ENCODE assay signal across 9 cellular contexts in genomic region chr18:9899550-9899930, GRCh38. TPM values are rescaled to one million over a fixed set of nuclear protein-coding genes. Genes with fewer than 3 reads are reported as not detected.
DNase-seq lines count a peak whose midpoint lies in the region; ATAC-seq, FAIRE-seq and TF ChIP-seq lines count a peak whose summit lies in the region.
"Not testable (repeated sequence)": the region's sequence is repeated elsewhere in the genome, so short reads cannot be mapped to it uniquely, and the experiment has no call there.
"Had no signal": no experiment of that assay in that cellular context is flagged by ENCODE, and none has a peak within 500 bp of the region (broad histone marks: within the 10 kb centered on the region; RNA-seq: fewer than 3 reads in every experiment).

No MANE protein-coding gene starts in this region.

- H3K79me2 ChIP-seq in GM23248 (ENCODE audit: insufficient read depth); PC-3 (ENCODE audit: low read length); K562 (ENCODE audit: control insufficient read depth, insufficient read depth, low read length); HepG2 (ENCODE audit: insufficient read depth, low read length); smooth muscle cell (ENCODE audit: low read depth): not testable (repeated sequence)

- not testable (repeated sequence) for H4K20me1 ChIP-seq in GM23248 (ENCODE audit: insufficient read depth); PC-3 (ENCODE audit: low read length); K562 (replicated peaks; ENCODE audit: control insufficient read depth, insufficient read depth, low read length); HepG2 (ENCODE audit: insufficient read depth, low read length); smooth muscle cell (ENCODE audit: low read depth)

- intact Hi-C loops in PC-3 (cut with micrococcal nuclease); K562 (cut with micrococcal nuclease); HepG2 (cut with micrococcal nuclease; ENCODE audit: unreplicated experiment): not testable (repeated sequence)

- H2AFZ ChIP-seq in GM23248 (0 out of 2 replicates have a peak overlapping the region, but pooled peaks have one; percentile 11), K562 (ENCODE audit: low read depth, low read length) (peak overlapping the region; percentile 88; the same call in 1 of the 2 replicates)
- not testable (repeated sequence) for H2AFZ ChIP-seq in PC-3 (ENCODE audit: low read length); HepG2 (ENCODE audit: low read length); smooth muscle cell (ENCODE audit: low read depth)

- not testable (repeated sequence) for TF ChIP-seq RAD21 in K562 (CRISPR knock-in tag; conservative IDR thresholded peaks at IDR 0.05 in 1 of 2, IDR thresholded peaks at IDR 0.05 in 1 of 2); HepG2 (CRISPR knock-in tag; IDR thresholded peaks at IDR 0.05)

- 88 to 95% methylated on average over 1 of the region's 1 CpG for WGBS in GM23248 (ENCODE audit: low coverage in 1 of 2, low lambda C conversion rate in 2 of 2, missing lambda C conversion rate in 2 of 2), 2 experiments
- 31% methylated on average over 1 of the region's 1 CpG for WGBS in K562 (ENCODE audit: insufficient coverage, low coverage, missing lambda C conversion rate)
- 83% methylated on average over 1 of the region's 1 CpG for whole genome bisulfite sequencing in HepG2 (ENCODE audit: low lambda C conversion rate)
- 95% methylated on average over 1 of the region's 1 CpG for WGBS in smooth muscle cell (ENCODE audit: low lambda C conversion rate)

- in situ Hi-C loops in GM23248 (cut with MboI); K562 (cut with MboI); HepG2 (cut with HindIII; ENCODE audit: extremely low pct_ligation_motif_present, low pct_unique_long_range_greater_than_20kb): not testable (repeated sequence)

- peaks cover 12% of the 10 kb centered on the region; the same call in 1 of the 2 replicates for H3F3A ChIP-seq in GM23248 (ENCODE audit: insufficient read depth)
- H3F3A ChIP-seq in PC-3 (ENCODE audit: low read length, unreplicated experiment); smooth muscle cell (ENCODE audit: low read depth): not testable (repeated sequence)

- not testable (repeated sequence) for ATAC-seq in PC-3, WTC11, K562, HepG2

- TF ChIP-seq EP300 in K562 (IDR thresholded peaks at IDR 0.05; ENCODE audit: low read length); HepG2 (IDR thresholded peaks at IDR 0.05; ENCODE audit: low read depth in 2 of 2, low read length in 2 of 2); HepG2 (CRISPR knock-in tag; IDR thresholded peaks at IDR 0.05; ENCODE audit: borderline replicate concordance): not testable (repeated sequence)

- H3K36me3 Mint-ChIP-seq in WTC11: not testable (repeated sequence)

- not testable (repeated sequence) for DNase-seq in GM23248; PC-3; WTC11 (ENCODE audit: low spot score); K562 (ENCODE audit: extremely low read depth in 1 of 4, low spot score in 3 of 4); HepG2 (ENCODE audit: low spot score); smooth muscle cell (lab: John Stamatoyannopoulos, UW; ENCODE audit: unreplicated experiment)

- peak overlapping the region; percentile 23 for H3K4me2 ChIP-seq in GM23248 (ENCODE audit: unreplicated experiment)
- H3K4me2 ChIP-seq in PC-3 (ENCODE audit: low read length): peak overlapping the region; percentile 8; the same call in 1 of the 2 replicates
- peak overlapping the region; percentile 78 for H3K4me2 ChIP-seq in K562 (ENCODE audit: insufficient read depth, low read length)
- not testable (repeated sequence) for H3K4me2 ChIP-seq in HepG2 (ENCODE audit: low read depth, low read length); smooth muscle cell

- not testable (repeated sequence) for H3K27me3 ChIP-seq in GM23248 (replicated peaks; ENCODE audit: insufficient read depth); PC-3 (ENCODE audit: low read length); K562 (ENCODE audit: control insufficient read depth in 2 of 2, insufficient read depth in 2 of 2, low read length in 2 of 2); HepG2 (ENCODE audit: control insufficient read depth in 1 of 2, insufficient read depth in 2 of 2, low read length in 2 of 2); smooth muscle cell (ENCODE audit: low read depth)

- not testable (repeated sequence) for H3K36me3 ChIP-seq in GM23248 (ENCODE audit: low read depth); PC-3 (ENCODE audit: low read depth, low read length); K562 (ENCODE audit: control insufficient read depth, insufficient read depth, low read length); HepG2 (replicated peaks in 1 of 2; ENCODE audit: control insufficient read depth in 1 of 2, insufficient read depth in 2 of 2, low read length in 2 of 2); smooth muscle cell (ENCODE audit: low read depth)

- H3K9ac ChIP-seq in GM23248; PC-3 (ENCODE audit: low read length); HepG2 (ENCODE audit: insufficient read depth, low read depth, low read length); smooth muscle cell (ENCODE audit: low read depth): not testable (repeated sequence)
- peak overlapping the region; percentile 57 to 84; a peak in 3 of 4 replicates for H3K9ac ChIP-seq in K562 (ENCODE audit: insufficient read depth in 1 of 2, low read depth in 2 of 2, low read length in 2 of 2)

- BruUV-seq in PC-3 (replicated peaks; lab: Mats Ljungman, UMichigan); HepG2 (replicated peaks; lab: Mats Ljungman, UMichigan): not testable (repeated sequence)
- BruUV-seq in K562 (replicated peaks; lab: Mats Ljungman, UMichigan): TSS peak; percentile 88

- H3K27ac ChIP-seq in C4-2B: peak overlapping the region; percentile 55
- H3K27ac ChIP-seq in GM23248; PC-3 (ENCODE audit: low read length); HepG2 (ENCODE audit: extremely low read length, insufficient read depth, low read length): not testable (repeated sequence)
- peak overlapping the region; percentile 96 for H3K27ac ChIP-seq in K562 (ENCODE audit: extremely low read depth, low read depth, low read length)
- H3K27ac ChIP-seq in smooth muscle cell (ENCODE audit: low read depth): peak overlapping the region; percentile 13

- not testable (repeated sequence) for H3K9me3 Mint-ChIP-seq in WTC11

- H3K4me1 ChIP-seq in GM23248 (ENCODE audit: insufficient read depth) (peaks cover 13% of the 10 kb centered on the region), PC-3 (ENCODE audit: insufficient read depth, low read length) (peaks cover 12% of the 10 kb centered on the region), K562 (replicated peaks in 1 of 2; ENCODE audit: control insufficient read depth in 2 of 2, insufficient read depth in 2 of 2, low read length in 2 of 2) (peaks cover 26 to 61% of the 10 kb centered on the region in 2 experiments), HepG2 (ENCODE audit: insufficient read depth, low read length) (peaks cover 25% of the 10 kb centered on the region)
- not testable (repeated sequence) for H3K4me1 ChIP-seq in smooth muscle cell (ENCODE audit: low read depth)

- POLR2A ChIA-PET in PC-3 (lab: Charles Lee; ENCODE audit: unreplicated experiment): interaction anchor here (0.5 kb wide), 1 partner anchor 51 kb away, joined by 3 read pairs; no protein-coding TSS in a partner anchor
- POLR2A ChIA-PET in WTC11 (lab: Charles Lee): interaction anchor here (0.8 kb wide), 1 partner anchor 30 kb away, joined by 3 read pairs; no protein-coding TSS in a partner anchor
- POLR2A ChIA-PET in K562 (lab: Yijun Ruan, JAX): interaction anchor here (0.7 to 3.5 kb wide), 11 partner anchors 9 to 201 kb away, joined by 3 to 27 read pairs (median 6); partner anchors contain the start of genes TXNDC2 and VAPA
- POLR2A ChIA-PET in HepG2 (lab: Yijun Ruan, JAX): interaction anchor here (0.9 to 1.3 kb wide), 3 partner anchors 14 to 30 kb away, joined by 3 to 19 read pairs (median 8); partner anchors contain the start of gene VAPA

- not testable (repeated sequence) for H3K4me3 ChIP-seq in GM23248; PC-3 (ENCODE audit: low read length); K562; HepG2 (replicated peaks in 1 of 3; ENCODE audit: insufficient read depth in 1 of 3, low read depth in 2 of 3, low read length in 3 of 3); smooth muscle cell

- H3K9me2 ChIP-seq in GM23248 (ENCODE audit: insufficient read depth); PC-3 (replicated peaks; ENCODE audit: low read length): not testable (repeated sequence)

- not testable (repeated sequence) for H3K9me3 ChIP-seq in GM23248 (ENCODE audit: low read depth); PC-3 (ENCODE audit: low read length); K562 (replicated peaks; ENCODE audit: control insufficient read depth, insufficient read depth, low read depth, low read length); HepG2 (ENCODE audit: low read length); smooth muscle cell (replicated peaks; ENCODE audit: low read depth)

- H3K27me3 Mint-ChIP-seq in WTC11 (ENCODE audit: low read depth): not testable (repeated sequence)

- not testable (repeated sequence) for H3K27ac Mint-ChIP-seq in WTC11

- not testable (repeated sequence) for H3K4me3 Mint-ChIP-seq in WTC11

- not testable (repeated sequence) for FAIRE-seq in K562 (lab: Jason Lieb, UNC); HepG2 (lab: Jason Lieb, UNC)

- TF ChIP-seq CTCF in C4-2B (conservative IDR thresholded peaks at IDR 0.05); PC-3 (conservative IDR thresholded peaks at IDR 0.05; ENCODE audit: low read depth, low read length); WTC11 (IDR thresholded peaks at IDR 0.05); K562 (IDR thresholded peaks at IDR 0.05 in 2 of 3, conservative IDR thresholded peaks at IDR 0.05 in 1 of 3; ENCODE audit: insufficient read depth in 2 of 3, low read depth in 1 of 3, low read length in 3 of 3); HepG2 (CRISPR knock-in tag; IDR thresholded peaks at IDR 0.05); smooth muscle cell (IDR thresholded peaks at IDR 0.05; ENCODE audit: borderline replicate concordance, insufficient read depth, poor library complexity, severe bottlenecking): not testable (repeated sequence)

- not testable (repeated sequence) for H3K9me1 ChIP-seq in K562 (ENCODE audit: control insufficient read depth, insufficient read depth, low read length)

- TF ChIP-seq POLR2A in K562 (conservative IDR thresholded peaks at IDR 0.05); HepG2 (IDR thresholded peaks at IDR 0.05; ENCODE audit: insufficient read depth in 1 of 2, low read depth in 2 of 2, low read length in 2 of 2): not testable (repeated sequence)

- CTCF ChIA-PET in PC-3 (lab: Charles Lee); WTC11 (lab: Charles Lee); K562 (lab: Yijun Ruan, JAX; ENCODE audit: low intra/inter-chr PET ratio); HepG2 (lab: Yijun Ruan, JAX; ENCODE audit: low intra/inter-chr PET ratio, low total read pairs): not testable (repeated sequence)

- peaks cover 20% of the 10 kb centered on the region for H3K4me1 Mint-ChIP-seq in WTC11

RNA-seq across cellular contexts. Expression of gene TXNDC2, which starts 13.8 kb away (rescaled TPM):
- total RNA-seq in GM23248 (2014; rRNA removed; shearing (Covaris generic)): not detected in 2 replicates
- polyA plus RNA-seq in GM23248 (2016; fragmentation: Nextera tagmentation; extraction: Ambion mirVana) (not detected in 2 replicates), K562 (2011; rRNA removed) (0.79 and 2.3 TPM in 2 replicates), K562 (2014; fragmentation: Illumina TruSeq; extraction: Trizol) (4.8 and 4.9 TPM in 2 replicates), K562 (2014; fragmentation: Nextera tagmentation; extraction: Ambion mirVana) (1 to 10 TPM; 1.2 to 2.3 TPM), K562 (2014; rRNA removed) (1.4 and 2.5 TPM in 2 replicates), HepG2 (2011; rRNA removed) (not detected in 2 replicates), smooth muscle cell (1.1 TPM in 1 of 2 replicates, not detected in the other)
- total RNA-seq in PC-3 (2014; rRNA removed) (0.87 TPM in 1 of 2 replicates, not detected in the other), WTC11 (2021) (0.09 to 0.26 TPM (median 0.14 TPM) in 3 replicates), K562 (2014; rRNA removed) (1.3 TPM in 2 replicates), K562 (2014; rRNA removed; fragmentation: Illumina TruSeq; extraction: Trizol) (1.6 and 1.7 TPM in 2 replicates), K562 (2015; rRNA removed; fragmentation: Illumina TruSeq; extraction: Trizol) (2.3 and 2.5 TPM in 2 replicates), K562 (2021) (2.0 and 3.8 TPM in 2 replicates), HepG2 (2016; rRNA removed; fragmentation: Illumina TruSeq; extraction: Trizol) (not detected in 2 replicates), smooth muscle cell (0.58 and 0.94 TPM in 2 replicates)
- total RNA-seq in K562 (2011; cell fraction: chromatin; rRNA removed; ENCODE audit: low replicate concordance): 2.8 and 4.0 TPM in 2 replicates
- 1.7 and 2.8 TPM in 2 replicates for total RNA-seq in K562 (2011; cell fraction: nucleolus; rRNA removed)
- 2.3 and 2.6 TPM in 2 replicates for total RNA-seq in K562 (2011; cell fraction: nucleoplasm; rRNA removed)
- polyA plus RNA-seq in K562 (2011; cell fraction: cytosol; rRNA removed): 0.55 and 2.2 TPM in 2 replicates
- polyA plus RNA-seq in K562 (2011; cell fraction: nucleus; rRNA removed): 0.83 and 4.6 TPM in 2 replicates
- polyA plus RNA-seq in K562 (2012): 1.5 and 3.3 TPM in 2 replicates
- 2.8 and 5.4 TPM in 2 replicates for polyA minus RNA-seq in K562 (2011; rRNA and poly(A)+ RNA removed)
- polyA minus RNA-seq in K562 (2011; cell fraction: cytosol; rRNA and poly(A)+ RNA removed): 0.73 and 3.0 TPM in 2 replicates
- 1.8 and 4.7 TPM in 2 replicates for polyA minus RNA-seq in K562 (2011; cell fraction: nucleus; rRNA and poly(A)+ RNA removed)
- total RNA-seq in HepG2 (2016; cell fraction: cytosol; rRNA removed; fragmentation: Illumina TruSeq; extraction: Trizol; ENCODE audit: low read depth): not detected in 2 replicates
- not detected in 2 replicates for total RNA-seq in HepG2 (2016; cell fraction: insoluble cytoplasmic fraction; rRNA removed; fragmentation: Illumina TruSeq; extraction: Trizol)
- total RNA-seq in HepG2 (2016; cell fraction: membrane; rRNA removed; fragmentation: Illumina TruSeq; extraction: Trizol): not detected in 2 replicates
- not detected in 2 replicates for total RNA-seq in HepG2 (2016; cell fraction: nucleus; rRNA removed; fragmentation: Illumina TruSeq; extraction: Trizol)
- polyA plus RNA-seq in HepG2 (2011; cell fraction: cytosol; rRNA removed): not detected in 2 replicates
- polyA plus RNA-seq in HepG2 (2011; cell fraction: nucleus; rRNA removed): 0.09 TPM in 1 of 2 replicates, not detected in the other
- 0.08 TPM in 1 of 2 replicates, not detected in the other for polyA plus RNA-seq in HepG2 (2012)
- polyA plus RNA-seq in HepG2 (2016; cell fraction: cytosol; fragmentation: Illumina TruSeq; extraction: Trizol; ENCODE audit: low read depth): 0.06 TPM in 1 of 2 replicates, not detected in the other
- not detected in 2 replicates for polyA plus RNA-seq in HepG2 (2016; cell fraction: insoluble cytoplasmic fraction; fragmentation: Illumina TruSeq; extraction: Trizol; ENCODE audit: low read depth)
- polyA plus RNA-seq in HepG2 (2016; cell fraction: membrane; fragmentation: Illumina TruSeq; extraction: Trizol; ENCODE audit: low read depth): not detected in 2 replicates
- polyA plus RNA-seq in HepG2 (2016; cell fraction: nucleus; fragmentation: Illumina TruSeq; extraction: Trizol; ENCODE audit: insufficient read depth, low read depth): not detected in 2 replicates
- polyA minus RNA-seq in HepG2 (2011; rRNA and poly(A)+ RNA removed; ENCODE audit: low replicate concordance): 0.35 TPM in 1 of 2 replicates, not detected in the other
- not detected in 2 replicates for polyA minus RNA-seq in HepG2 (2011; cell fraction: cytosol; rRNA and poly(A)+ RNA removed)
- polyA minus RNA-seq in HepG2 (2011; cell fraction: nucleus; rRNA and poly(A)+ RNA removed): not detected in 2 replicates
- total RNA-seq: CD4-positive, CD25-positive, alpha-beta regulatory T cell; H7 had no signal
- polyA plus RNA-seq: CD4-positive, CD25-positive, alpha-beta regulatory T cell had no signal

RNA-seq across cellular contexts. Expression of gene VAPA, which starts 14.3 kb away (rescaled TPM):
- 204 and 277 TPM in 2 replicates for total RNA-seq in GM23248 (2014; rRNA removed; shearing (Covaris generic))
- 290 and 299 TPM in 2 replicates for polyA plus RNA-seq in GM23248 (2016; fragmentation: Nextera tagmentation; extraction: Ambion mirVana)
- total RNA-seq in PC-3 (2014; rRNA removed): 281 and 293 TPM in 2 replicates
- 137 to 142 TPM (median 137 TPM) in 3 replicates for total RNA-seq in WTC11 (2021)
- 131 and 315 TPM in 2 replicates for total RNA-seq in K562 (2011; cell fraction: chromatin; rRNA removed; ENCODE audit: low replicate concordance)
- total RNA-seq in K562 (2011; cell fraction: nucleolus; rRNA removed): 118 and 122 TPM in 2 replicates
- total RNA-seq in K562 (2011; cell fraction: nucleoplasm; rRNA removed): 147 and 249 TPM in 2 replicates
- total RNA-seq in K562 (2014; rRNA removed): 516 and 526 TPM in 2 replicates
- 624 and 729 TPM in 2 replicates for total RNA-seq in K562 (2014; rRNA removed; fragmentation: Illumina TruSeq; extraction: Trizol)
- total RNA-seq in K562 (2015; rRNA removed; fragmentation: Illumina TruSeq; extraction: Trizol): 726 and 732 TPM in 2 replicates
- 504 and 509 TPM in 2 replicates for total RNA-seq in K562 (2021)
- polyA plus RNA-seq in K562 (2011; rRNA removed): 544 and 809 TPM in 2 replicates
- polyA plus RNA-seq in K562 (2011; cell fraction: cytosol; rRNA removed): 202 and 314 TPM in 2 replicates
- 169 and 199 TPM in 2 replicates for polyA plus RNA-seq in K562 (2011; cell fraction: nucleus; rRNA removed)
- polyA plus RNA-seq in K562 (2012): 376 and 498 TPM in 2 replicates
- 790 and 902 TPM in 2 replicates for polyA plus RNA-seq in K562 (2014; fragmentation: Illumina TruSeq; extraction: Trizol)
- 100 to 1,000 TPM; 219 to 224 TPM for polyA plus RNA-seq in K562 (2014; fragmentation: Nextera tagmentation; extraction: Ambion mirVana)
- 455 and 489 TPM in 2 replicates for polyA plus RNA-seq in K562 (2014; rRNA removed)
- 866 and 913 TPM in 2 replicates for polyA minus RNA-seq in K562 (2011; rRNA and poly(A)+ RNA removed)
- polyA minus RNA-seq in K562 (2011; cell fraction: cytosol; rRNA and poly(A)+ RNA removed): 292 and 382 TPM in 2 replicates
- polyA minus RNA-seq in K562 (2011; cell fraction: nucleus; rRNA and poly(A)+ RNA removed): 176 and 203 TPM in 2 replicates
- 294 and 375 TPM in 2 replicates for total RNA-seq in HepG2 (2016; rRNA removed; fragmentation: Illumina TruSeq; extraction: Trizol)
- total RNA-seq in HepG2 (2016; cell fraction: cytosol; rRNA removed; fragmentation: Illumina TruSeq; extraction: Trizol; ENCODE audit: low read depth): 264 and 266 TPM in 2 replicates
- total RNA-seq in HepG2 (2016; cell fraction: insoluble cytoplasmic fraction; rRNA removed; fragmentation: Illumina TruSeq; extraction: Trizol): 297 and 387 TPM in 2 replicates
- 204 and 205 TPM in 2 replicates for total RNA-seq in HepG2 (2016; cell fraction: membrane; rRNA removed; fragmentation: Illumina TruSeq; extraction: Trizol)
- 154 and 169 TPM in 2 replicates for total RNA-seq in HepG2 (2016; cell fraction: nucleus; rRNA removed; fragmentation: Illumina TruSeq; extraction: Trizol)
- polyA plus RNA-seq in HepG2 (2011; rRNA removed): 135 and 167 TPM in 2 replicates
- polyA plus RNA-seq in HepG2 (2011; cell fraction: cytosol; rRNA removed): 88.4 and 143 TPM in 2 replicates
- 42.2 and 58.3 TPM in 2 replicates for polyA plus RNA-seq in HepG2 (2011; cell fraction: nucleus; rRNA removed)
- 139 and 149 TPM in 2 replicates for polyA plus RNA-seq in HepG2 (2012)
- polyA plus RNA-seq in HepG2 (2016; cell fraction: cytosol; fragmentation: Illumina TruSeq; extraction: Trizol; ENCODE audit: low read depth): 89.1 and 105 TPM in 2 replicates
- 426 and 427 TPM in 2 replicates for polyA plus RNA-seq in HepG2 (2016; cell fraction: insoluble cytoplasmic fraction; fragmentation: Illumina TruSeq; extraction: Trizol; ENCODE audit: low read depth)
- polyA plus RNA-seq in HepG2 (2016; cell fraction: membrane; fragmentation: Illumina TruSeq; extraction: Trizol; ENCODE audit: low read depth): 141 and 145 TPM in 2 replicates
- 175 and 198 TPM in 2 replicates for polyA plus RNA-seq in HepG2 (2016; cell fraction: nucleus; fragmentation: Illumina TruSeq; extraction: Trizol; ENCODE audit: insufficient read depth, low read depth)
- 70.7 and 89.7 TPM in 2 replicates for polyA minus RNA-seq in HepG2 (2011; rRNA and poly(A)+ RNA removed; ENCODE audit: low replicate concordance)
- polyA minus RNA-seq in HepG2 (2011; cell fraction: cytosol; rRNA and poly(A)+ RNA removed): 146 and 183 TPM in 2 replicates
- polyA minus RNA-seq in HepG2 (2011; cell fraction: nucleus; rRNA and poly(A)+ RNA removed): 140 and 144 TPM in 2 replicates
- total RNA-seq in smooth muscle cell: 350 and 386 TPM in 2 replicates
- polyA plus RNA-seq in smooth muscle cell: 315 and 334 TPM in 2 replicates
